27 cellular contexts compared by ENCODE assay signal in the genomic region with DNA sequence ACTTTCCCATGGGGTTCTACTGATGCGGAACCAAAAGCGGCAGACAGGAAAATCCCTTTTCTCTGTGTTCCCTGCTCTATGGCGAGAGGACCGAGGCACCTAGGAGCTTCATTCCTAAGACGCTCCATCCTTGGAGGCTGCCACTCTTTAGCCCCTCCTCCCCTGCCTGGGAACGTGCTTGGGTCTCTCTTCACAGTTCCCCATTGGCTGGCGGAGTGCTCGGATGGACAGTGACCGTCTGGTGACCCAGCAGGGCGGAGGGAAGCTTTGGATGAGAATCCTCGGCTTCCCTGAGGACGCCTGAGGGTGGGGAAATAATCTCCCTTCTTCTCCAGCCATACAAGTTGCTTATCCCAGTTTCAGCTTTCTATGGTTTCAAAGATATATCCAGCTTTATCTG. TPM values are rescaled to one million over a fixed set of nuclear protein-coding genes. Genes with fewer than 3 reads are reported as not detected.
DNase-seq lines count a peak whose midpoint lies in the region; ATAC-seq and TF ChIP-seq lines count a peak whose summit lies in the region.
"Had no signal": no experiment of that assay in that cellular context is flagged by ENCODE, and none has a peak within 500 bp of the region (broad histone marks: within the 10 kb centered on the region; RNA-seq: fewer than 3 reads in every experiment).

No MANE protein-coding gene starts in this region.

- no peak overlapping the region for H3K4me3 ChIP-seq in GM23338
- H3K4me3 ChIP-seq: esophagus squamous epithelium, GM12878, right lobe of liver, suprapubic skin had no signal

- peak; percentile 72 for DNase-seq in GM23338 (ENCODE audit: low spot score)
- no peak for DNase-seq in chondrocyte (ENCODE audit: low spot score)
- peak; percentile 73 for DNase-seq in iPS-NIHi11 (ENCODE audit: low spot score)
- DNase-seq in renal cortical epithelial cell (ENCODE audit: low read depth) = peak; percentile 40
- DNase-seq in RWPE1 (ENCODE audit: low spot score) = no peak
- no peak for DNase-seq in effector CD4-positive, alpha-beta T cell
- DNase-seq: activated CD8-positive, alpha-beta memory T cell treated with anti-CD3 and anti-CD28 coated beads for 24 hours; activated naive CD4-positive, alpha-beta T cell treated with anti-CD3 and anti-CD28 coated beads for 36 hours; activated T-cell treated with anti-CD3 and anti-CD28 coated beads, Interleukin-2, amount 50 U/mL, for 48 hours; amygdala; effector CD8-positive, alpha-beta T cell; esophagus squamous epithelium; HCEC 1CT; Kasumi-1; NCI-H2029 treated with DMSO at 0.1 percent for 48 hours; NCI-H446 treated with DMSO at 0.1 percent for 48 hours; right lobe of liver; RPMI8226; T-helper 9 cell had no signal

- H3K27me3 ChIP-seq in GM23338 (ENCODE audit: insufficient read depth) = no peaks in the 10 kb centered on the region
- H3K27me3 ChIP-seq: right lobe of liver had no signal

- H3K27ac Mint-ChIP-seq in GM23338 (no peak overlapping the region), chondrocyte (ENCODE audit: unreplicated experiment) (peak overlapping the region; percentile 42)
- H3K27ac Mint-ChIP-seq: activated naive CD4-positive, alpha-beta T cell treated with anti-CD3 and anti-CD28 coated beads for 36 hours; CD14-positive monocyte; stimulated activated effector memory CD8-positive, alpha-beta T cell treated with anti-CD3 and anti-CD28 coated beads, Interleukin-12 subunit alpha, Interleukin-12 subunit beta, amount 100 ng/mL, for 72 hours had no signal

- H3K27me3 Mint-ChIP-seq in GM23338 (ENCODE audit: insufficient read depth, low read depth, poor library complexity) = peaks cover 2% of the 10 kb centered on the region
- peaks cover 3% of the 10 kb centered on the region for H3K27me3 Mint-ChIP-seq in chondrocyte (ENCODE audit: low read depth)

- no peaks in the 10 kb centered on the region for H3K9me3 Mint-ChIP-seq in GM23338
- no peaks in the 10 kb centered on the region for H3K9me3 Mint-ChIP-seq in chondrocyte (ENCODE audit: low read depth)
- H3K9me3 Mint-ChIP-seq: activated naive CD4-positive, alpha-beta T cell treated with anti-CD3 and anti-CD28 coated beads for 36 hours; CD14-positive monocyte; stimulated activated effector memory CD8-positive, alpha-beta T cell treated with anti-CD3 and anti-CD28 coated beads, Interleukin-12 subunit alpha, Interleukin-12 subunit beta, amount 100 ng/mL, for 72 hours had no signal

- no peaks in the 10 kb centered on the region for H3F3A ChIP-seq in GM23338 (replicated peaks; ENCODE audit: low read depth)

- no peak overlapping the region for H2AFZ ChIP-seq in GM23338

- H3K36me3 Mint-ChIP-seq in GM23338 (ENCODE audit: low read depth) (no peaks in the 10 kb centered on the region), chondrocyte (ENCODE audit: low read depth) (no peaks in the 10 kb centered on the region)
- H3K36me3 Mint-ChIP-seq: CD14-positive monocyte; stimulated activated effector memory CD8-positive, alpha-beta T cell treated with anti-CD3 and anti-CD28 coated beads, Interleukin-12 subunit alpha, Interleukin-12 subunit beta, amount 100 ng/mL, for 72 hours had no signal

- no peak overlapping the region for H3K27ac ChIP-seq in GM23338 (ENCODE audit: low read depth)
- H3K27ac ChIP-seq in RWPE1 = no peak overlapping the region
- H3K27ac ChIP-seq: esophagus squamous epithelium, right lobe of liver, suprapubic skin had no signal

- no peak overlapping the region for H3K4me2 ChIP-seq in GM23338

- no peaks in the 10 kb centered on the region for H3K9me2 ChIP-seq in GM23338 (ENCODE audit: insufficient read depth)

- POLR2A ChIA-PET in RWPE1 (lab: Yijun Ruan, JAX; ENCODE audit: low non-redundant PET) = no interaction called here

- CTCF ChIA-PET in RWPE1 (lab: Yijun Ruan, JAX) = interaction anchor here (0.6 to 1.0 kb wide), 4 partner anchors 9 to 1392 kb away, joined by 3 to 5 read pairs (median 4); no protein-coding TSS in a partner anchor

- ATAC-seq in GM23338 = peak; percentile 92
- no peak for ATAC-seq in HG03135 (IDR thresholded peaks at IDR 0.05; ENCODE audit: unreplicated experiment)
- ATAC-seq in GM18520 (IDR thresholded peaks at IDR 0.05; ENCODE audit: unreplicated experiment) = no peak
- ATAC-seq: GM12878; stimulated activated effector memory CD8-positive, alpha-beta T cell treated with anti-CD3 and anti-CD28 coated beads, Interleukin-12 subunit alpha, Interleukin-12 subunit beta, amount 100 ng/mL, for 72 hours had no signal

- TF ChIP-seq CTCF in GM23338 (conservative IDR thresholded peaks at IDR 0.05; ENCODE audit: low read depth in 2 of 2) (no peak), chondrocyte (IDR thresholded peaks at IDR 0.05) (no peak), RWPE1 (conservative IDR thresholded peaks at IDR 0.05; ENCODE audit: low read depth) (no peak)

- H3K4me1 Mint-ChIP-seq in GM23338 = peaks cover 15% of the 10 kb centered on the region; the same call in 2 of the 3 replicates
- peaks cover 66% of the 10 kb centered on the region for H3K4me1 Mint-ChIP-seq in chondrocyte (ENCODE audit: low read depth)
- H3K4me1 Mint-ChIP-seq: CD14-positive monocyte; stimulated activated effector memory CD8-positive, alpha-beta T cell treated with anti-CD3 and anti-CD28 coated beads, Interleukin-12 subunit alpha, Interleukin-12 subunit beta, amount 100 ng/mL, for 72 hours had no signal

- H3K36me3 ChIP-seq in GM23338 (ENCODE audit: insufficient read depth) = no peaks in the 10 kb centered on the region; the same call in 1 of the 2 replicates
- H3K36me3 ChIP-seq: esophagus squamous epithelium, right lobe of liver, suprapubic skin had no signal

- H3K4me3 Mint-ChIP-seq in GM23338 (no peak overlapping the region), chondrocyte (ENCODE audit: unreplicated experiment) (no peak overlapping the region)
- H3K4me3 Mint-ChIP-seq: activated naive CD4-positive, alpha-beta T cell treated with anti-CD3 and anti-CD28 coated beads for 36 hours; CD14-positive monocyte; stimulated activated effector memory CD8-positive, alpha-beta T cell treated with anti-CD3 and anti-CD28 coated beads, Interleukin-12 subunit alpha, Interleukin-12 subunit beta, amount 100 ng/mL, for 72 hours had no signal

- H3K4me1 ChIP-seq in GM23338 (ENCODE audit: insufficient read depth) = no peaks in the 10 kb centered on the region
- H3K4me1 ChIP-seq: right lobe of liver, suprapubic skin had no signal

- no peaks in the 10 kb centered on the region for H3K79me2 ChIP-seq in GM23338 (replicated peaks; ENCODE audit: insufficient read depth)

- no peaks in the 10 kb centered on the region for H4K20me1 ChIP-seq in GM23338 (replicated peaks; ENCODE audit: insufficient read depth)

TF ChIP-seq in GM23338, 12 proteins besides CTCF, POLR2A, EP300 and RAD21 (continues in another document):
- TF ChIP-seq, protein P1, sequence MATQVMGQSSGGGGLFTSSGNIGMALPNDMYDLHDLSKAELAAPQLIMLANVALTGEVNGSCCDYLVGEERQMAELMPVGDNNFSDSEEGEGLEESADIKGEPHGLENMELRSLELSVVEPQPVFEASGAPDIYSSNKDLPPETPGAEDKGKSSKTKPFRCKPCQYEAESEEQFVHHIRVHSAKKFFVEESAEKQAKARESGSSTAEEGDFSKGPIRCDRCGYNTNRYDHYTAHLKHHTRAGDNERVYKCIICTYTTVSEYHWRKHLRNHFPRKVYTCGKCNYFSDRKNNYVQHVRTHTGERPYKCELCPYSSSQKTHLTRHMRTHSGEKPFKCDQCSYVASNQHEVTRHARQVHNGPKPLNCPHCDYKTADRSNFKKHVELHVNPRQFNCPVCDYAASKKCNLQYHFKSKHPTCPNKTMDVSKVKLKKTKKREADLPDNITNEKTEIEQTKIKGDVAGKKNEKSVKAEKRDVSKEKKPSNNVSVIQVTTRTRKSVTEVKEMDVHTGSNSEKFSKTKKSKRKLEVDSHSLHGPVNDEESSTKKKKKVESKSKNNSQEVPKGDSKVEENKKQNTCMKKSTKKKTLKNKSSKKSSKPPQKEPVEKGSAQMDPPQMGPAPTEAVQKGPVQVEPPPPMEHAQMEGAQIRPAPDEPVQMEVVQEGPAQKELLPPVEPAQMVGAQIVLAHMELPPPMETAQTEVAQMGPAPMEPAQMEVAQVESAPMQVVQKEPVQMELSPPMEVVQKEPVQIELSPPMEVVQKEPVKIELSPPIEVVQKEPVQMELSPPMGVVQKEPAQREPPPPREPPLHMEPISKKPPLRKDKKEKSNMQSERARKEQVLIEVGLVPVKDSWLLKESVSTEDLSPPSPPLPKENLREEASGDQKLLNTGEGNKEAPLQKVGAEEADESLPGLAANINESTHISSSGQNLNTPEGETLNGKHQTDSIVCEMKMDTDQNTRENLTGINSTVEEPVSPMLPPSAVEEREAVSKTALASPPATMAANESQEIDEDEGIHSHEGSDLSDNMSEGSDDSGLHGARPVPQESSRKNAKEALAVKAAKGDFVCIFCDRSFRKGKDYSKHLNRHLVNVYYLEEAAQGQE (IDR thresholded peaks at IDR 0.05; ENCODE audit: unreplicated experiment) = no peak
- TF ChIP-seq EZH2 (IDR thresholded peaks at IDR 0.05; ENCODE audit: low read depth, unreplicated experiment) (no peak), STAT1 (IDR thresholded peaks at IDR 0.05; ENCODE audit: unreplicated experiment) (no peak), CREB1 (CRISPR knock-in tag; IDR thresholded peaks at IDR 0.05; ENCODE audit: low read depth) (no peak), EZH2phosphoT487 (IDR thresholded peaks at IDR 0.05; ENCODE audit: unreplicated experiment) (no peak), POLR2AphosphoS5 (IDR thresholded peaks at IDR 0.05; ENCODE audit: low read depth) (no peak), NANOG (IDR thresholded peaks at IDR 0.05; ENCODE audit: borderline replicate concordance) (no peak)

RNA-seq across cellular contexts. Expression of gene KCNA5, which starts 37.3 kb away (rescaled TPM):
- 0.31 and 0.62 TPM in 2 replicates for total RNA-seq in GM23338 (2014; rRNA removed; shearing (Covaris generic))
- 0.16 and 0.44 TPM in 2 replicates for polyA plus RNA-seq in GM23338 (2016; fragmentation: Nextera tagmentation; extraction: Ambion mirVana)
- total RNA-seq in chondrocyte (1.0 to 6.7 TPM (median 6.5 TPM) in 3 replicates), renal cortical epithelial cell (not detected in 2 replicates)
- total RNA-seq: activated naive CD4-positive, alpha-beta T cell treated with anti-CD3 and anti-CD28 coated beads for 36 hours; lung microvascular endothelial cell; osteoblast had no signal
- polyA plus RNA-seq: CD14-positive monocyte had no signal

Comparison
In these comparisons a context has a peak if more than half of its experiments do, and no peak if none do; other contexts are left out.
1. DNase-seq: peak in GM23338 (single experiment), iPS-NIHi11 (single experiment) and renal cortical epithelial cell (single experiment); none in chondrocyte (single experiment), RWPE1 (single experiment) and effector CD4-positive, alpha-beta T cell (single experiment).